Comparison of ENCODE assay signal across 18 cellular contexts in the genomic region with DNA sequence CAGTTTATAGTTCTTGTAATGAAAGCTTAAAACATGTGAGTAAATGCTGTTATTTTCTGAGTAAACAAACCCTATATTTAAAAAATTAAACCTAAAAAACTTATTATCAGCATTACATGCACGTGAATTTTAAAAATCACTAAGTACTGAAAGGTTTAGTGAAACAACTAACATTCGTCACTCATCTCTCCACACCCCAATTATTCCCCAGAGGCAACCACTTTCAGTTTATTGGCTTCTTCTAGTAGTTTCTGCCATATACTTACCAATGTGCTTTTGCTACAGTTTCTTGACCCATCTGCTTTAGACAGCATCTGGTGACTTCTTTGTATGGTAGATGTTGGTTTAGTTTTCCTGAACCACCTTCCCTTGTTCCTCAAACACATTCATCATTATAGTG. TPM values are rescaled to one million over a fixed set of nuclear protein-coding genes. Genes with fewer than 3 reads are reported as not detected.
DNase-seq lines count a peak whose midpoint lies in the region; ATAC-seq and TF ChIP-seq lines count a peak whose summit lies in the region.
"Had no signal": no experiment of that assay in that cellular context is flagged by ENCODE, and none has a peak within 500 bp of the region (broad histone marks: within the 10 kb centered on the region; RNA-seq: fewer than 3 reads in every experiment).

No MANE protein-coding gene starts in this region.

- ATAC-seq in HG03432 (IDR thresholded peaks at IDR 0.05; ENCODE audit: unreplicated experiment) (peak; percentile 38), HG02642 (IDR thresholded peaks at IDR 0.05; ENCODE audit: poor library complexity, unreplicated experiment) (no peak)
- ATAC-seq: GM23338, K562 had no signal

- H3K27me3 ChIP-seq in esophagus muscularis mucosa (no peaks in the 10 kb centered on the region), suprapubic skin (no peaks in the 10 kb centered on the region)
- H3K27me3 ChIP-seq: BLaER1 treated with 17β-estradiol and CSF1 and Interleukin-3, amounts not matched to agents 10 nM and 100 nM had no signal

- peak; percentile 23 for DNase-seq in DMS 273 (lab: John Stamatoyannopoulos, UW; ENCODE audit: unreplicated experiment)
- DNase-seq in DMS 273 treated with DMSO at 0.1 percent for 48 hours (lab: John Stamatoyannopoulos, UW): no peak
- DNase-seq in esophagus muscularis mucosa (ENCODE audit: extremely low spot score): peak; percentile 34
- no peak for DNase-seq in suprapubic skin (ENCODE audit: low spot score in 2 of 2)
- DNase-seq in NCI-H187 (lab: John Stamatoyannopoulos, UW): no peak
- DNase-seq: CD8-positive, alpha-beta memory T cell; COR-L47; DMS79 treated with DMSO at 0.1 percent for 48 hours; GF-D8; HCEC 1CT; IMR-90 had no signal

- H3K4me1 ChIP-seq in esophagus muscularis mucosa: peaks cover 7 to 9% (median 9%) of the 10 kb centered on the region in 4 donors
- peaks cover 16% of the 10 kb centered on the region for H3K4me1 ChIP-seq in suprapubic skin

- peaks cover 0 to 3% (median 0%) of the 10 kb centered on the region in 4 donors for H3K36me3 ChIP-seq in esophagus muscularis mucosa
- H3K36me3 ChIP-seq in suprapubic skin: no peaks in the 10 kb centered on the region

- intact Hi-C loops in esophagus muscularis mucosa (cut with DNase I): no loop called here

- TF ChIP-seq CTCF in esophagus muscularis mucosa (IDR thresholded peaks at IDR 0.05) (no peak), suprapubic skin (IDR thresholded peaks at IDR 0.05) (no peak)

- H3K9me3 ChIP-seq in esophagus muscularis mucosa: no peaks in the 10 kb centered on the region
- no peaks in the 10 kb centered on the region for H3K9me3 ChIP-seq in suprapubic skin
- H3K9me3 ChIP-seq: BLaER1 treated with 17β-estradiol and CSF1 and Interleukin-3, amounts not matched to agents 10 nM and 100 nM had no signal

- no peak for TF ChIP-seq POLR2A in esophagus muscularis mucosa (IDR thresholded peaks at IDR 0.05; ENCODE audit: low read depth)
- TF ChIP-seq POLR2A in suprapubic skin (IDR thresholded peaks at IDR 0.05): no peak

- no peak for TF ChIP-seq EP300 in esophagus muscularis mucosa (IDR thresholded peaks at IDR 0.05)
- TF ChIP-seq EP300 in suprapubic skin (IDR thresholded peaks at IDR 0.05): no peak

- H3K27ac ChIP-seq in esophagus muscularis mucosa (replicated peaks in 1 of 4): no peak overlapping the region
- H3K27ac ChIP-seq in suprapubic skin: no peak overlapping the region
- H3K27ac ChIP-seq: 22Rv1; BLaER1 treated with 17β-estradiol and CSF1 and Interleukin-3, amounts not matched to agents 10 nM and 100 nM had no signal

- H3K4me3 ChIP-seq in esophagus muscularis mucosa (no peak overlapping the region), suprapubic skin (no peak overlapping the region)
- H3K4me3 ChIP-seq: BLaER1 treated with 17β-estradiol and CSF1 and Interleukin-3, amounts not matched to agents 10 nM and 100 nM; GM23338; K562 had no signal

- WGBS in esophagus muscularis mucosa: 84% methylated on average over 2 of the region's 2 CpGs
- 67% methylated on average over 2 of the region's 2 CpGs for WGBS in suprapubic skin

RNA-seq across cellular contexts. Expression of a gene that starts 58.1 kb away (rescaled TPM):
- total RNA-seq in esophagus muscularis mucosa (10 to 100 TPM; 29.5 to 57.0 (median 41.3) TPM), suprapubic skin (10 to 100 TPM; 17.3 to 21.3 (median 19.8) TPM)
- total RNA-seq: B cell; CD8-positive, alpha-beta memory T cell; K562 had no signal

Comparison
In these comparisons a context has a peak if more than half of its experiments do, and no peak if none do; other contexts are left out.
1. DNase-seq: peak in DMS 273 (single experiment) and esophagus muscularis mucosa (single experiment); none in DMS 273 treated with DMSO at 0.1 percent for 48 hours (single experiment), suprapubic skin (0 of 2) and NCI-H187 (0 of 2).